In the genomic region with DNA sequence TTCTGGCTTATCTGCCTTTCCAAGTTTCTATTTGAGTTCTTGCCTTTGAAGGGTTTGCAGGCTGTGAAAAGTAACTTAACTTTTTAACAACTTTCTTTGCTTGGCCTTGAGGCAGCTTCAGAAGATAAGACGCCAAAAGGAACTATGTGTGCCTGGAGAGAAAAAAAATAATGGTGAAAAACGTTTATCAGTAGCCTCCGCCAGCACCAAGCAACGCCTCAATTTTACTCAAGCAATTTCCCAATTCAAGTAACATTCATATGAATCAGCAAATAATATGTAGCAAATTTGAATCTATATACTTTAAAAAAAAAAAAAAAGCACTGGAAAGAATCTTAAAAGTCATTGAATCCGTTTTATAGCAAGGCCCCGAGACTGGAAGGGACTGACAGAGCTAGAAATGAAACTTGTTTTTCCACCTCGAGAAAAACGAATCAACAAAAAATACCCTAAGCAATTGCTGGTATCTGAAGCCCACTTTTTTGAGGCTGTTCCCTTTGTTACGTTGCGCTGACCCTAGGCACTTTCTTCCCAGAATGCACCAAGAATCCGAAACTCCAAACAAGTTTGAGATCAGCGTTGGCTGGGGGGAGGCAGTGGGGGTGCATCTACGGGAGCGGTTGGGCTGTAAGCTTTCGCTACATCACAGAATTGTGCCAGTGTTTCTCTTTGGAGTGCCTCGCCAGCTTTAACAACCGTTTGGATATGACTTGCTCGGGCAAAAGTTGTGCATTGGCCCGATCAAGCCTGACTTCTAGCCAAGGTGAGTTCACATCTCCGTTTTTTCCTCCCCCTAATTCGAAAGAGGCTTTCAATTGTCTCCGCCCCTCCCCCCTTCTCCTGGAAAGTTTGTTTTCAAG, we compare ENCODE assay signal across 1 cellular context.
A peak's percentile ranks its signal among the peaks of the same experiment; 100 is the strongest.
TF ChIP-seq lines count a peak whose summit lies in the region.

No MANE protein-coding gene starts in this region.

TF ChIP-seq in HepG2, 621 proteins besides CTCF, POLR2A, EP300 and RAD21 (continued from another document and continues in another):
- TF ChIP-seq, protein P1, sequence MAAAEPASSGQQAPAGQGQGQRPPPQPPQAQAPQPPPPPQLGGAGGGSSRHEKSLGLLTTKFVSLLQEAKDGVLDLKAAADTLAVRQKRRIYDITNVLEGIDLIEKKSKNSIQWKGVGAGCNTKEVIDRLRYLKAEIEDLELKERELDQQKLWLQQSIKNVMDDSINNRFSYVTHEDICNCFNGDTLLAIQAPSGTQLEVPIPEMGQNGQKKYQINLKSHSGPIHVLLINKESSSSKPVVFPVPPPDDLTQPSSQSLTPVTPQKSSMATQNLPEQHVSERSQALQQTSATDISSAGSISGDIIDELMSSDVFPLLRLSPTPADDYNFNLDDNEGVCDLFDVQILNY (CRISPR knock-in tag; conservative IDR thresholded peaks at IDR 0.05): no peak
- TF ChIP-seq TAF15 (IDR thresholded peaks at IDR 0.05; ENCODE audit: low read depth, low read length, poor library complexity, severe bottlenecking) (no peak), ZNF776 (CRISPR knock-in tag; IDR thresholded peaks at IDR 0.05) (no peak), ZNF143 (CRISPR knock-in tag; IDR thresholded peaks at IDR 0.05) (0 out of 2 replicates have a peak, but pooled peaks have one; percentile 50), CBX2 (IDR thresholded peaks at IDR 0.05; ENCODE audit: low read depth, low read length) (peak; percentile 88), CBX2 (CRISPR knock-in tag; IDR thresholded peaks at IDR 0.05; ENCODE audit: low read depth) (no peak), POGZ (CRISPR knock-in tag; IDR thresholded peaks at IDR 0.05) (no peak), U2AF1 (optimal IDR thresholded peaks at IDR 0.05; ENCODE audit: low read depth, low read length) (peak; percentile 25), SOX13 (IDR thresholded peaks at IDR 0.05) (no peak), SOX13 (CRISPR knock-in tag; conservative IDR thresholded peaks at IDR 0.05 in 1 of 2, IDR thresholded peaks at IDR 0.05 in 1 of 2) (no peak), ELF4 (CRISPR knock-in tag; IDR thresholded peaks at IDR 0.05; ENCODE audit: borderline replicate concordance) (no peak), ZFP62 (CRISPR knock-in tag; IDR thresholded peaks at IDR 0.05) (no peak), ZFAT (CRISPR knock-in tag; conservative IDR thresholded peaks at IDR 0.05) (no peak), NKX3-1 (CRISPR knock-in tag; IDR thresholded peaks at IDR 0.05) (no peak), ZNF598 (CRISPR knock-in tag; IDR thresholded peaks at IDR 0.05; ENCODE audit: borderline replicate concordance) (no peak), MAFK (conservative IDR thresholded peaks at IDR 0.05 in 1 of 2, IDR thresholded peaks at IDR 0.05 in 1 of 2; ENCODE audit: low read length in 2 of 2) (no peak), ZNF432 (CRISPR knock-in tag; IDR thresholded peaks at IDR 0.05; ENCODE audit: borderline replicate concordance) (no peak), LCORL (IDR thresholded peaks at IDR 0.05) (no peak), LCORL (CRISPR knock-in tag; IDR thresholded peaks at IDR 0.05) (no peak), CREM (IDR thresholded peaks at IDR 0.05) (no peak), CREM (CRISPR knock-in tag; IDR thresholded peaks at IDR 0.05) (no peak), TSC22D2 (CRISPR knock-in tag; IDR thresholded peaks at IDR 0.05; ENCODE audit: borderline replicate concordance) (no peak), ZNF768 (CRISPR knock-in tag; IDR thresholded peaks at IDR 0.05) (no peak), ZBTB8A (CRISPR knock-in tag; IDR thresholded peaks at IDR 0.05; ENCODE audit: borderline replicate concordance, low read depth) (no peak)
- TF ChIP-seq, protein P2, sequence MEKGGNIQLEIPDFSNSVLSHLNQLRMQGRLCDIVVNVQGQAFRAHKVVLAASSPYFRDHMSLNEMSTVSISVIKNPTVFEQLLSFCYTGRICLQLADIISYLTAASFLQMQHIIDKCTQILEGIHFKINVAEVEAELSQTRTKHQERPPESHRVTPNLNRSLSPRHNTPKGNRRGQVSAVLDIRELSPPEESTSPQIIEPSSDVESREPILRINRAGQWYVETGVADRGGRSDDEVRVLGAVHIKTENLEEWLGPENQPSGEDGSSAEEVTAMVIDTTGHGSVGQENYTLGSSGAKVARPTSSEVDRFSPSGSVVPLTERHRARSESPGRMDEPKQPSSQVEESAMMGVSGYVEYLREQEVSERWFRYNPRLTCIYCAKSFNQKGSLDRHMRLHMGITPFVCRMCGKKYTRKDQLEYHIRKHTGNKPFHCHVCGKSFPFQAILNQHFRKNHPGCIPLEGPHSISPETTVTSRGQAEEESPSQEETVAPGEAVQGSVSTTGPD (CRISPR knock-in tag; IDR thresholded peaks at IDR 0.05): no peak
- TF ChIP-seq, protein P3, sequence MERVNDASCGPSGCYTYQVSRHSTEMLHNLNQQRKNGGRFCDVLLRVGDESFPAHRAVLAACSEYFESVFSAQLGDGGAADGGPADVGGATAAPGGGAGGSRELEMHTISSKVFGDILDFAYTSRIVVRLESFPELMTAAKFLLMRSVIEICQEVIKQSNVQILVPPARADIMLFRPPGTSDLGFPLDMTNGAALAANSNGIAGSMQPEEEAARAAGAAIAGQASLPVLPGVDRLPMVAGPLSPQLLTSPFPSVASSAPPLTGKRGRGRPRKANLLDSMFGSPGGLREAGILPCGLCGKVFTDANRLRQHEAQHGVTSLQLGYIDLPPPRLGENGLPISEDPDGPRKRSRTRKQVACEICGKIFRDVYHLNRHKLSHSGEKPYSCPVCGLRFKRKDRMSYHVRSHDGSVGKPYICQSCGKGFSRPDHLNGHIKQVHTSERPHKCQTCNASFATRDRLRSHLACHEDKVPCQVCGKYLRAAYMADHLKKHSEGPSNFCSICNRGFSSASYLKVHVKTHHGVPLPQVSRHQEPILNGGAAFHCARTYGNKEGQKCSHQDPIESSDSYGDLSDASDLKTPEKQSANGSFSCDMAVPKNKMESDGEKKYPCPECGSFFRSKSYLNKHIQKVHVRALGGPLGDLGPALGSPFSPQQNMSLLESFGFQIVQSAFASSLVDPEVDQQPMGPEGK (CRISPR knock-in tag; IDR thresholded peaks at IDR 0.05): peak; percentile 63
- TF ChIP-seq, protein P4, sequence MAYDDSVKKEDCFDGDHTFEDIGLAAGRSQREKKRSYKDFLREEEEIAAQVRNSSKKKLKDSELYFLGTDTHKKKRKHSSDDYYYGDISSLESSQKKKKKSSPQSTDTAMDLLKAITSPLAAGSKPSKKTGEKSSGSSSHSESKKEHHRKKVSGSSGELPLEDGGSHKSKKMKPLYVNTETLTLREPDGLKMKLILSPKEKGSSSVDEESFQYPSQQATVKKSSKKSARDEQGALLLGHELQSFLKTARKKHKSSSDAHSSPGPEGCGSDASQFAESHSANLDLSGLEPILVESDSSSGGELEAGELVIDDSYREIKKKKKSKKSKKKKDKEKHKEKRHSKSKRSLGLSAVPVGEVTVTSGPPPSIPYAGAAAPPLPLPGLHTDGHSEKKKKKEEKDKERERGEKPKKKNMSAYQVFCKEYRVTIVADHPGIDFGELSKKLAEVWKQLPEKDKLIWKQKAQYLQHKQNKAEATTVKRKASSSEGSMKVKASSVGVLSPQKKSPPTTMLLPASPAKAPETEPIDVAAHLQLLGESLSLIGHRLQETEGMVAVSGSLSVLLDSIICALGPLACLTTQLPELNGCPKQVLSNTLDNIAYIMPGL (CRISPR knock-in tag; IDR thresholded peaks at IDR 0.05; ENCODE audit: borderline replicate concordance in 1 of 2, low read depth in 1 of 2): no peak
- TF ChIP-seq, protein P5, sequence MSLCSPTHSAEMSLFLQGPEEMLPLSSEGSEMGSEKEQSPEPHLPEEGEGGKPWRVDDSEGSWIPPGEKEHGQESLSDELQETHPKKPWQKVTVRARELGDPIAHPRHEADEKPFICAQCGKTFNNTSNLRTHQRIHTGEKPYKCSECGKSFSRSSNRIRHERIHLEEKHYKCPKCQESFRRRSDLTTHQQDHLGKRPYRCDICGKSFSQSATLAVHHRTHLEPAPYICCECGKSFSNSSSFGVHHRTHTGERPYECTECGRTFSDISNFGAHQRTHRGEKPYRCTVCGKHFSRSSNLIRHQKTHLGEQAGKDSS (CRISPR knock-in tag; IDR thresholded peaks at IDR 0.05; ENCODE audit: borderline replicate concordance, low read depth): no peak
- TF ChIP-seq, protein P6, sequence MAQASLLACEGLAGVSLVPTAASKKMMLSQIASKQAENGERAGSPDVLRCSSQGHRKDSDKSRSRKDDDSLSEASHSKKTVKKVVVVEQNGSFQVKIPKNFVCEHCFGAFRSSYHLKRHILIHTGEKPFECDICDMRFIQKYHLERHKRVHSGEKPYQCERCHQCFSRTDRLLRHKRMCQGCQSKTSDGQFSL (CRISPR knock-in tag; IDR thresholded peaks at IDR 0.05): peak; percentile 58; the same call in 1 of the 2 replicates
- TF ChIP-seq, protein P7, sequence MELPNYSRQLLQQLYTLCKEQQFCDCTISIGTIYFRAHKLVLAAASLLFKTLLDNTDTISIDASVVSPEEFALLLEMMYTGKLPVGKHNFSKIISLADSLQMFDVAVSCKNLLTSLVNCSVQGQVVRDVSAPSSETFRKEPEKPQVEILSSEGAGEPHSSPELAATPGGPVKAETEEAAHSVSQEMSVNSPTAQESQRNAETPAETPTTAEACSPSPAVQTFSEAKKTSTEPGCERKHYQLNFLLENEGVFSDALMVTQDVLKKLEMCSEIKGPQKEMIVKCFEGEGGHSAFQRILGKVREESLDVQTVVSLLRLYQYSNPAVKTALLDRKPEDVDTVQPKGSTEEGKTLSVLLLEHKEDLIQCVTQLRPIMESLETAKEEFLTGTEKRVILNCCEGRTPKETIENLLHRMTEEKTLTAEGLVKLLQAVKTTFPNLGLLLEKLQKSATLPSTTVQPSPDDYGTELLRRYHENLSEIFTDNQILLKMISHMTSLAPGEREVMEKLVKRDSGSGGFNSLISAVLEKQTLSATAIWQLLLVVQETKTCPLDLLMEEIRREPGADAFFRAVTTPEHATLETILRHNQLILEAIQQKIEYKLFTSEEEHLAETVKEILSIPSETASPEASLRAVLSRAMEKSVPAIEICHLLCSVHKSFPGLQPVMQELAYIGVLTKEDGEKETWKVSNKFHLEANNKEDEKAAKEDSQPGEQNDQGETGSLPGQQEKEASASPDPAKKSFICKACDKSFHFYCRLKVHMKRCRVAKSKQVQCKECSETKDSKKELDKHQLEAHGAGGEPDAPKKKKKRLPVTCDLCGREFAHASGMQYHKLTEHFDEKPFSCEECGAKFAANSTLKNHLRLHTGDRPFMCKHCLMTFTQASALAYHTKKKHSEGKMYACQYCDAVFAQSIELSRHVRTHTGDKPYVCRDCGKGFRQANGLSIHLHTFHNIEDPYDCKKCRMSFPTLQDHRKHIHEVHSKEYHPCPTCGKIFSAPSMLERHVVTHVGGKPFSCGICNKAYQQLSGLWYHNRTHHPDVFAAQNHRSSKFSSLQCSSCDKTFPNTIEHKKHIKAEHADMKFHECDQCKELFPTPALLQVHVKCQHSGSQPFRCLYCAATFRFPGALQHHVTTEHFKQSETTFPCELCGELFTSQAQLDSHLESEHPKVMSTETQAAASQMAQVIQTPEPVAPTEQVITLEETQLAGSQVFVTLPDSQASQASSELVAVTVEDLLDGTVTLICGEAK (IDR thresholded peaks at IDR 0.05): no peak
- TF ChIP-seq, protein P7 (CRISPR knock-in tag; IDR thresholded peaks at IDR 0.05): no peak
- TF ChIP-seq, protein P8, sequence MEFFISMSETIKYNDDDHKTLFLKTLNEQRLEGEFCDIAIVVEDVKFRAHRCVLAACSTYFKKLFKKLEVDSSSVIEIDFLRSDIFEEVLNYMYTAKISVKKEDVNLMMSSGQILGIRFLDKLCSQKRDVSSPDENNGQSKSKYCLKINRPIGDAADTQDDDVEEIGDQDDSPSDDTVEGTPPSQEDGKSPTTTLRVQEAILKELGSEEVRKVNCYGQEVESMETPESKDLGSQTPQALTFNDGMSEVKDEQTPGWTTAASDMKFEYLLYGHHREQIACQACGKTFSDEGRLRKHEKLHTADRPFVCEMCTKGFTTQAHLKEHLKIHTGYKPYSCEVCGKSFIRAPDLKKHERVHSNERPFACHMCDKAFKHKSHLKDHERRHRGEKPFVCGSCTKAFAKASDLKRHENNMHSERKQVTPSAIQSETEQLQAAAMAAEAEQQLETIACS (CRISPR knock-in tag; IDR thresholded peaks at IDR 0.05): no peak
- TF ChIP-seq, protein P9, sequence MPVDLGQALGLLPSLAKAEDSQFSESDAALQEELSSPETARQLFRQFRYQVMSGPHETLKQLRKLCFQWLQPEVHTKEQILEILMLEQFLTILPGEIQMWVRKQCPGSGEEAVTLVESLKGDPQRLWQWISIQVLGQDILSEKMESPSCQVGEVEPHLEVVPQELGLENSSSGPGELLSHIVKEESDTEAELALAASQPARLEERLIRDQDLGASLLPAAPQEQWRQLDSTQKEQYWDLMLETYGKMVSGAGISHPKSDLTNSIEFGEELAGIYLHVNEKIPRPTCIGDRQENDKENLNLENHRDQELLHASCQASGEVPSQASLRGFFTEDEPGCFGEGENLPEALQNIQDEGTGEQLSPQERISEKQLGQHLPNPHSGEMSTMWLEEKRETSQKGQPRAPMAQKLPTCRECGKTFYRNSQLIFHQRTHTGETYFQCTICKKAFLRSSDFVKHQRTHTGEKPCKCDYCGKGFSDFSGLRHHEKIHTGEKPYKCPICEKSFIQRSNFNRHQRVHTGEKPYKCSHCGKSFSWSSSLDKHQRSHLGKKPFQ (CRISPR knock-in tag; IDR thresholded peaks at IDR 0.05; ENCODE audit: insufficient replicate concordance): no peak
- TF ChIP-seq, protein P10, sequence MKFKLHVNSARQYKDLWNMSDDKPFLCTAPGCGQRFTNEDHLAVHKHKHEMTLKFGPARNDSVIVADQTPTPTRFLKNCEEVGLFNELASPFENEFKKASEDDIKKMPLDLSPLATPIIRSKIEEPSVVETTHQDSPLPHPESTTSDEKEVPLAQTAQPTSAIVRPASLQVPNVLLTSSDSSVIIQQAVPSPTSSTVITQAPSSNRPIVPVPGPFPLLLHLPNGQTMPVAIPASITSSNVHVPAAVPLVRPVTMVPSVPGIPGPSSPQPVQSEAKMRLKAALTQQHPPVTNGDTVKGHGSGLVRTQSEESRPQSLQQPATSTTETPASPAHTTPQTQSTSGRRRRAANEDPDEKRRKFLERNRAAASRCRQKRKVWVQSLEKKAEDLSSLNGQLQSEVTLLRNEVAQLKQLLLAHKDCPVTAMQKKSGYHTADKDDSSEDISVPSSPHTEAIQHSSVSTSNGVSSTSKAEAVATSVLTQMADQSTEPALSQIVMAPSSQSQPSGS (CRISPR knock-in tag; IDR thresholded peaks at IDR 0.05): no peak
